1 cellular context compared by ENCODE assay signal in the genomic region with DNA sequence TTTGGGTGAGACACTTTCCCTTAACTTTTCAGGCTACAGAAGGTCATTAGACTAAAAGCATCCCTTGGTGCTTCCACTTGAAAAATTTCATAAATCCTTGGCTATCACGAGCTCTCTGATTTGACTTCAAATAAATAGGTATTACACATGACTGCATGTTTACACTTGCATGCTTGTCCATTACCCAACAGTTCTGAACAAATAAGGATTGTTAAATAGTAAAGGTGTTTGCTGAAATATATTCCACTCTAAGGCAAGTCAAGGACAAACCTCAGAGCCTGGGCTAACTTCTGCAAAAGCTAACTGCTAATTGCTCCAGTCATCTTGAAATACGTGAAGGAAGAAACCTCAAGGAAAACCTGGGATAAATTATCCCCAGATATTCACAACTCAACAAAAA.
A peak's percentile ranks its signal among the peaks of the same experiment; 100 is the strongest.
TF ChIP-seq lines count a peak whose summit lies in the region.

No MANE protein-coding gene starts in this region.

TF ChIP-seq in HepG2, 621 proteins besides CTCF, POLR2A, EP300 and RAD21 (continued from another document):
- TF ChIP-seq CREBL2 (CRISPR knock-in tag; IDR thresholded peaks at IDR 0.05; ENCODE audit: borderline replicate concordance) (no peak), YY1 (IDR thresholded peaks at IDR 0.05; ENCODE audit: insufficient read depth, insufficient replicate concordance, low read depth, low read length) (no peak), ATF7 (IDR thresholded peaks at IDR 0.05) (peak; percentile 13; the same call in 1 of the 2 replicates), ATF7 (CRISPR knock-in tag; IDR thresholded peaks at IDR 0.05) (no peak), ZEB1 (IDR thresholded peaks at IDR 0.05; ENCODE audit: insufficient replicate concordance, low read depth) (peak; percentile 25), ZNF777 (CRISPR knock-in tag; IDR thresholded peaks at IDR 0.05) (0 out of 2 replicates have a peak, but pooled peaks have one; percentile 21), NR2C2 (CRISPR knock-in tag; IDR thresholded peaks at IDR 0.05; ENCODE audit: borderline replicate concordance) (peak; percentile 46; the same call in 1 of the 2 replicates), ZNF816 (CRISPR knock-in tag; IDR thresholded peaks at IDR 0.05; ENCODE audit: borderline replicate concordance) (no peak), ZNF510 (CRISPR knock-in tag; IDR thresholded peaks at IDR 0.05; ENCODE audit: low read depth) (0 out of 2 replicates have a peak, but pooled peaks have one; percentile 39)
